9 cellular contexts compared by ENCODE assay signal in genomic region chr12:12779529-12779928, GRCh38. TPM values are rescaled to one million over a fixed set of nuclear protein-coding genes. Genes with fewer than 3 reads are reported as not detected.
DNase-seq lines count a peak whose midpoint lies in the region; ATAC-seq lines count a peak whose summit lies in the region.
"Had no signal": no experiment of that assay in that cellular context is flagged by ENCODE, and none has a peak within 500 bp of the region (broad histone marks: within the 10 kb centered on the region; RNA-seq: fewer than 3 reads in every experiment).

No MANE protein-coding gene starts in this region.

- DNase-seq in NCI-H187 treated with DMSO at 0.1 percent for 48 hours (lab: John Stamatoyannopoulos, UW) = peak; percentile 46
- DNase-seq in NCI-H187 (lab: John Stamatoyannopoulos, UW) = no peak
- DNase-seq in NCI-H510A treated with DMSO at 0.1 percent for 48 hours (lab: John Stamatoyannopoulos, UW) = peak; percentile 87
- peak; percentile 76 for DNase-seq in skeletal muscle cell (ENCODE audit: low read depth)
- no peak for DNase-seq in activated CD4-positive, alpha-beta memory T cell treated with anti-CD3 and anti-CD28 coated beads for 36 hours
- no peak for DNase-seq in mucosa of gallbladder (ENCODE audit: low spot score)
- DNase-seq: naive B cell had no signal

- CTCF ChIA-PET in activated CD4-positive, alpha-beta memory T cell treated with anti-CD3 and anti-CD28 coated beads for 36 hours (lab: Charles Lee) = no interaction called here

- POLR2A ChIA-PET in activated CD4-positive, alpha-beta memory T cell treated with anti-CD3 and anti-CD28 coated beads for 36 hours (lab: Charles Lee) = no interaction called here

- no peaks in the 10 kb centered on the region for H3K27me3 Mint-ChIP-seq in activated CD4-positive, alpha-beta memory T cell treated with anti-CD3 and anti-CD28 coated beads for 36 hours
- H3K27me3 Mint-ChIP-seq: naive B cell had no signal

- no peak overlapping the region for H3K4me3 ChIP-seq in skeletal muscle cell (ENCODE audit: low read depth, low read length)

- ATAC-seq in esophagus mucosa = peak; percentile 76
- ATAC-seq in GM19452 (IDR thresholded peaks at IDR 0.05; ENCODE audit: unreplicated experiment) = no peak

- peaks cover under 1% of the 10 kb centered on the region for H3K4me1 Mint-ChIP-seq in activated CD4-positive, alpha-beta memory T cell treated with anti-CD3 and anti-CD28 coated beads for 36 hours (ENCODE audit: low read depth)
- H3K4me1 Mint-ChIP-seq: naive B cell had no signal

- H3K4me3 Mint-ChIP-seq in activated CD4-positive, alpha-beta memory T cell treated with anti-CD3 and anti-CD28 coated beads for 36 hours = no peak overlapping the region
- H3K4me3 Mint-ChIP-seq: naive B cell had no signal

- no peaks in the 10 kb centered on the region for H3K9me3 Mint-ChIP-seq in activated CD4-positive, alpha-beta memory T cell treated with anti-CD3 and anti-CD28 coated beads for 36 hours
- H3K9me3 Mint-ChIP-seq: naive B cell had no signal

- intact Hi-C loops in activated CD4-positive, alpha-beta memory T cell treated with anti-CD3 and anti-CD28 coated beads for 36 hours (cut with micrococcal nuclease) = no loop called here

- H3K36me3 Mint-ChIP-seq in activated CD4-positive, alpha-beta memory T cell treated with anti-CD3 and anti-CD28 coated beads for 36 hours = no peaks in the 10 kb centered on the region
- H3K36me3 Mint-ChIP-seq: naive B cell had no signal

- H3K27ac Mint-ChIP-seq in activated CD4-positive, alpha-beta memory T cell treated with anti-CD3 and anti-CD28 coated beads for 36 hours = no peak overlapping the region
- H3K27ac Mint-ChIP-seq: naive B cell had no signal

RNA-seq across cellular contexts. Expression of gene APOLD1, which starts 5.9 kb away (rescaled TPM):
- 3.1 TPM for total RNA-seq in esophagus mucosa
- total RNA-seq in activated CD4-positive, alpha-beta memory T cell treated with anti-CD3 and anti-CD28 coated beads for 36 hours = 1 to 10 TPM; 3.4 to 4.4 TPM
- 8.0 TPM for total RNA-seq in mucosa of gallbladder

RNA-seq across cellular contexts. Expression of gene DDX47, which starts 33.6 kb away (rescaled TPM):
- total RNA-seq in esophagus mucosa (36.5 TPM), mucosa of gallbladder (36.3 TPM)
- total RNA-seq in activated CD4-positive, alpha-beta memory T cell treated with anti-CD3 and anti-CD28 coated beads for 36 hours = 10 to 100 TPM; 75.2 to 75.3 TPM

Comparison
In these comparisons a context has a peak if more than half of its experiments do, and no peak if none do; other contexts are left out.
1. DNase-seq: peak in NCI-H187 treated with DMSO at 0.1 percent for 48 hours (single experiment), NCI-H510A treated with DMSO at 0.1 percent for 48 hours (single experiment) and skeletal muscle cell (single experiment); none in NCI-H187 (0 of 2), activated CD4-positive, alpha-beta memory T cell treated with anti-CD3 and anti-CD28 coated beads for 36 hours (single experiment) and mucosa of gallbladder (single experiment).